8 cellular contexts compared by ENCODE assay signal in genomic region chr16:10738231-10739077, GRCh38. TPM values are rescaled to one million over a fixed set of nuclear protein-coding genes. Genes with fewer than 3 reads are reported as not detected.
A peak's percentile ranks its signal among the peaks of the same experiment; 100 is the strongest.
DNase-seq lines count a peak whose midpoint lies in the region; ATAC-seq, FAIRE-seq and TF ChIP-seq lines count a peak whose summit lies in the region.

No MANE protein-coding gene starts in this region.

- H3F3A ChIP-seq in MM.1S (ENCODE audit: insufficient read depth, low read length) = peaks cover 15% of the 10 kb centered on the region

- 0 out of 2 replicates have a peak overlapping the region, but pooled peaks have one; percentile 25 for H2AFZ ChIP-seq in MM.1S (ENCODE audit: low read length)

- no peaks in the 10 kb centered on the region for H3K27me3 Mint-ChIP-seq in activated T-cell treated with anti-CD3 and anti-CD28 coated beads, Interleukin-2, amount 50 U/mL, for 24 hours

- peaks cover 44% of the 10 kb centered on the region for H3K4me1 Mint-ChIP-seq in activated T-cell treated with anti-CD3 and anti-CD28 coated beads, Interleukin-2, amount 50 U/mL, for 24 hours (ENCODE audit: low read depth)

- no peak overlapping the region for H3K4me2 ChIP-seq in MM.1S (ENCODE audit: low read depth, low read length)

- H3K27ac Mint-ChIP-seq in activated T-cell treated with anti-CD3 and anti-CD28 coated beads, Interleukin-2, amount 50 U/mL, for 24 hours = peak overlapping the region; percentile 85

- TF ChIP-seq POLR2A in H54 (IDR thresholded peaks at IDR 0.05; ENCODE audit: low read depth, low read length) = no peak

- peak; percentile 57 for DNase-seq in GM18507 (ENCODE audit: extremely low spot score, insufficient read length, low read depth)
- peak; percentile 48 for DNase-seq in H54 (ENCODE audit: insufficient read length, low spot score)
- peak; percentile 82 for DNase-seq in MM.1S
- DNase-seq in activated T-cell treated with anti-CD3 and anti-CD28 coated beads, Interleukin-2, amount 50 U/mL, for 24 hours = peak; percentile 64
- DNase-seq in foreskin keratinocyte = peak; percentile 60 to 79
- DNase-seq in putamen (ENCODE audit: low spot score) = peak; percentile 78
- DNase-seq in central memory CD4-positive, alpha-beta T cell = no peak
- DNase-seq in UCSD-AML1 (lab: John Stamatoyannopoulos, UW; ENCODE audit: unreplicated experiment) = no peak

- H3K9ac ChIP-seq in MM.1S (ENCODE audit: low read length) = no peak overlapping the region

- no peaks in the 10 kb centered on the region for H3K79me2 ChIP-seq in MM.1S (ENCODE audit: low read length)

- no peaks in the 10 kb centered on the region for H3K36me3 ChIP-seq in MM.1S (replicated peaks; ENCODE audit: insufficient read depth, low read length)

- H3K9me3 ChIP-seq in MM.1S (replicated peaks; ENCODE audit: insufficient read depth, low read length) = no peaks in the 10 kb centered on the region

- H3K4me3 ChIP-seq in MM.1S (ENCODE audit: low read length) = no peak overlapping the region

- H3K4me1 ChIP-seq in MM.1S (ENCODE audit: low read length) (peaks cover 21% of the 10 kb centered on the region), foreskin keratinocyte (no peaks in the 10 kb centered on the region)

- H3K27ac ChIP-seq in MM.1S (ENCODE audit: low read length) (peak overlapping the region; percentile 74; the same call in 1 of the 2 replicates), foreskin keratinocyte (peak overlapping the region; percentile 32)

- FAIRE-seq in GM18507 (lab: Jason Lieb, UNC) (peak; percentile 89), H54 (lab: Jason Lieb, UNC) (no peak)

- no peak overlapping the region for H3K4me3 Mint-ChIP-seq in activated T-cell treated with anti-CD3 and anti-CD28 coated beads, Interleukin-2, amount 50 U/mL, for 24 hours

- H3K9me2 ChIP-seq in MM.1S (replicated peaks; ENCODE audit: insufficient read depth, low read length) = no peaks in the 10 kb centered on the region

- H3K9me3 Mint-ChIP-seq in activated T-cell treated with anti-CD3 and anti-CD28 coated beads, Interleukin-2, amount 50 U/mL, for 24 hours = no peaks in the 10 kb centered on the region

- no peaks in the 10 kb centered on the region for H3K36me3 Mint-ChIP-seq in activated T-cell treated with anti-CD3 and anti-CD28 coated beads, Interleukin-2, amount 50 U/mL, for 24 hours (ENCODE audit: low read depth)

- TF ChIP-seq CTCF in MM.1S (IDR thresholded peaks at IDR 0.05; ENCODE audit: low read length) (no peak), foreskin keratinocyte (conservative IDR thresholded peaks at IDR 0.05) (no peak)

- H3K27me3 ChIP-seq in MM.1S (replicated peaks; ENCODE audit: insufficient read depth, low read length) (no peaks in the 10 kb centered on the region), foreskin keratinocyte (no peaks in the 10 kb centered on the region)

- H4K20me1 ChIP-seq in MM.1S (ENCODE audit: insufficient read depth, low read length) = no peaks in the 10 kb centered on the region

- ATAC-seq in foreskin keratinocyte = peak; percentile 55

RNA-seq across cellular contexts. Expression of gene NUBP1, which starts 5.2 kb away (rescaled TPM):
- 23.9 and 25.0 TPM in 2 replicates for total RNA-seq in foreskin keratinocyte
- polyA plus RNA-seq in foreskin keratinocyte = 29.9 and 30.0 TPM in 2 replicates

RNA-seq across cellular contexts. Expression of gene TEKT5, which starts 43.7 kb away (rescaled TPM):
- total RNA-seq in foreskin keratinocyte = not detected in 2 replicates
- not detected in 2 replicates for polyA plus RNA-seq in foreskin keratinocyte

Comparison
In these comparisons a context has a peak if more than half of its experiments do, and no peak if none do; other contexts are left out.
1. DNase-seq: peak in GM18507 (single experiment), H54 (single experiment), MM.1S (single experiment), activated T-cell treated with anti-CD3 and anti-CD28 coated beads, Interleukin-2, amount 50 U/mL, for 24 hours (single experiment), foreskin keratinocyte (2 of 2) and putamen (single experiment); none in central memory CD4-positive, alpha-beta T cell (single experiment) and UCSD-AML1 (single experiment).